In the genomic region with DNA sequence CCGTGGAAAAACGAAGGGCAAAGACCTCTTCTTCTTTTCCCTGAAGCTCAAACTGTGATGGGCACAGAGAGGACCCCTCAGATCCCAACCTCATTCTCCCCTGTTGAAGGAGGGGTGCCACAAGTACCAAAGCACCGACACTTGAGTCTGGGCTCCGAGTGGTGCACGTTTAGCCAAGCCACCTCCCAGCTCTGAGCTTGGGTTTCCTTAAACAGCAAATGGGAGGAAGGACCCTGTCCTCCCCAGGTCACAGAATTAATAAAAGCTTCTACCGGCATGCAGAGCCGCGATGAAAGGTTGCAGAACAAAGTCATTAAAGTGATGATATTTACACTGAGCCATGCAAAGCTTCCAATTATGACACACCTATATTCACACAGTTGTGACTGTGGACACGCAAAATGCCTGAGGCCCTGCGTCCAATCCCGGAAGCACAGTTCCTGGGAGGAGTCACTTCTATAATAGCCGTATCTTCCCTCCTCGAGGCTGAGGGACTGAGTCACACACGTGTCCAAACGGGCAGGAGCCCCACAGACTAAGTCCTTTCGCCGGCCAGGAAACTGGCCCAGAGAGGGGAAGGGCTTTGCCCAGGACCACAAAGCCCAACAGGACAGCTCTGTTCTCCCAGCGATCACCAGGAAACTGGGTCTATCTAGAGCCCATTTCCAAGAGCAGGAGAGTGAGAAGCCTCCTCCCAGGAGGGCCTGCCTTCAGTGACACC, we compare ENCODE assay signal across 8 cellular contexts.
DNase-seq lines count a peak whose midpoint lies in the region; ATAC-seq and TF ChIP-seq lines count a peak whose summit lies in the region.

No MANE protein-coding gene starts in this region.

- peak overlapping the region; percentile 97 to 98 (median 97) for H3K27ac Mint-ChIP-seq in nephron

- H3K4me1 Mint-ChIP-seq in nephron: peaks cover 30% of the 10 kb centered on the region

- DNase-seq in EL (peak; percentile 98), LoVo (ENCODE audit: low spot score) (peak; percentile 94), fibroblast of mammary gland (ENCODE audit: low read depth) (peak; percentile 92), SIG-M5 treated with dmso at 0.1 percent for 504 hours (lab: John Stamatoyannopoulos, UW; ENCODE audit: unreplicated experiment) (no peak)
- no peak for DNase-seq in stimulated activated CD4-positive, alpha-beta T cell treated with anti-CD3 and anti-CD28 coated beads, Interleukin-4, amount 100 ng/mL, for 24 hours

- H3K36me3 Mint-ChIP-seq in nephron (ENCODE audit: low read depth): peaks cover 5% of the 10 kb centered on the region

- H3K4me3 ChIP-seq in fibroblast of mammary gland (ENCODE audit: control insufficient read depth, low read depth, low read length): peak overlapping the region; percentile 53

- peaks cover 4% of the 10 kb centered on the region for H3K27me3 Mint-ChIP-seq in nephron (ENCODE audit: low read depth)

- H3K4me3 Mint-ChIP-seq in nephron: peak overlapping the region; percentile 86 to 88 (median 87)

- peak overlapping the region; percentile 94 for H3K27ac ChIP-seq in VCaP

- TF ChIP-seq CTCF in VCaP (conservative IDR thresholded peaks at IDR 0.05) (no peak), fibroblast of mammary gland (conservative IDR thresholded peaks at IDR 0.05; ENCODE audit: control insufficient read depth, insufficient read depth, low read depth, low read length) (no peak), nephron (IDR thresholded peaks at IDR 0.05; ENCODE audit: unreplicated experiment in 3 of 3) (no peak)

- no peaks in the 10 kb centered on the region for H3K9me3 Mint-ChIP-seq in nephron

- no peak for ATAC-seq in GM18498 (IDR thresholded peaks at IDR 0.05; ENCODE audit: unreplicated experiment)

Comparison
In these comparisons a context has a peak if more than half of its experiments do, and no peak if none do; other contexts are left out.
1. DNase-seq: peak in EL (single experiment), LoVo (single experiment) and fibroblast of mammary gland (single experiment); none in SIG-M5 treated with dmso at 0.1 percent for 504 hours (single experiment) and stimulated activated CD4-positive, alpha-beta T cell treated with anti-CD3 and anti-CD28 coated beads, Interleukin-4, amount 100 ng/mL, for 24 hours (single experiment).